In genomic region chr3:20576228-20576627, GRCh38 we compare ENCODE assay signal across 20 cellular contexts.
DNase-seq lines count a peak whose midpoint lies in the region; ATAC-seq and TF ChIP-seq lines count a peak whose summit lies in the region.
"Had no signal": no experiment of that assay in that cellular context is flagged by ENCODE, and none has a peak within 500 bp of the region (broad histone marks: within the 10 kb centered on the region; RNA-seq: fewer than 3 reads in every experiment).

No MANE protein-coding gene starts in this region.

- no peaks in the 10 kb centered on the region for H3K27me3 ChIP-seq in IMR-90 (ENCODE audit: control insufficient read depth, insufficient read depth, low read length)
- no peaks in the 10 kb centered on the region for H3K27me3 ChIP-seq in hepatocyte
- H3K27me3 ChIP-seq in lower lobe of right lung (ENCODE audit: low read depth): no peaks in the 10 kb centered on the region
- H3K27me3 ChIP-seq in tibial nerve: no peaks in the 10 kb centered on the region
- H3K27me3 ChIP-seq: Peyer's patch had no signal

- intact Hi-C loops in IMR-90 (cut with micrococcal nuclease): no loop called here
- intact Hi-C loops in lower lobe of right lung (cut with DNase I): no loop called here

- no peak overlapping the region for H2AK5ac ChIP-seq in IMR-90 (ENCODE audit: low read depth, low read length)

- TF ChIP-seq POLR2A in IMR-90 (IDR thresholded peaks at IDR 0.05; ENCODE audit: low read depth, low read length): no peak
- no peak for TF ChIP-seq POLR2A in tibial nerve (IDR thresholded peaks at IDR 0.05)

- H4K91ac ChIP-seq in IMR-90 (ENCODE audit: insufficient read depth, low read depth, low read length): no peak overlapping the region

- POLR2A ChIA-PET in IMR-90 (lab: Charles Lee; ENCODE audit: unreplicated experiment): no interaction called here

- H3K4me2 ChIP-seq in IMR-90 (ENCODE audit: low read depth, low read length): no peak overlapping the region
- no peak overlapping the region for H3K4me2 ChIP-seq in hepatocyte
- H3K4me2 ChIP-seq: GM23338 had no signal

- H3K9me3 ChIP-seq in IMR-90 (ENCODE audit: control insufficient read depth, insufficient read depth, low read length) (no peaks in the 10 kb centered on the region), hepatocyte (ENCODE audit: low read depth) (no peaks in the 10 kb centered on the region), lower lobe of right lung (no peaks in the 10 kb centered on the region), tibial nerve (peaks cover 0 to 11% (median 0%) of the 10 kb centered on the region in 4 donors)
- H3K9me3 ChIP-seq: Peyer's patch had no signal

- H3K23ac ChIP-seq in IMR-90 (ENCODE audit: low read depth, low read length): no peak overlapping the region

- H3K4me3 ChIP-seq in IMR-90 (ENCODE audit: insufficient read depth, low read depth, low read length) (no peak overlapping the region), hepatocyte (no peak overlapping the region), lower lobe of right lung (no peak overlapping the region), tibial nerve (no peak overlapping the region)
- H3K4me3 ChIP-seq: GM23338, Peyer's patch had no signal

- no peaks in the 10 kb centered on the region for H3K9me1 ChIP-seq in IMR-90 (ENCODE audit: insufficient read depth, low read length)

- H3K18ac ChIP-seq in IMR-90 (ENCODE audit: low read depth, low read length): no peak overlapping the region

- H3K79me1 ChIP-seq in IMR-90 (ENCODE audit: low read depth in 1 of 2, low read length in 2 of 2): no peaks in the 10 kb centered on the region

- H2BK20ac ChIP-seq in IMR-90 (ENCODE audit: low read depth, low read length): no peak overlapping the region

- no peak overlapping the region for H3K56ac ChIP-seq in IMR-90 (ENCODE audit: extremely low read depth, insufficient read depth, low read length)

- no peak overlapping the region for H2BK120ac ChIP-seq in IMR-90 (ENCODE audit: low read depth, low read length)

- no peak overlapping the region for H3K27ac ChIP-seq in IMR-90 (ENCODE audit: insufficient read depth, low read length)
- H3K27ac ChIP-seq in hepatocyte: peak overlapping the region; percentile 44
- no peak overlapping the region for H3K27ac ChIP-seq in caudate nucleus (ENCODE audit: low read depth, low read length)
- no peak overlapping the region for H3K27ac ChIP-seq in lower lobe of right lung
- no peak overlapping the region for H3K27ac ChIP-seq in tibial nerve
- H3K27ac ChIP-seq: Peyer's patch had no signal

- no peak overlapping the region for H2BK15ac ChIP-seq in IMR-90 (ENCODE audit: low read depth, low read length)

- H2BK5ac ChIP-seq in IMR-90 (ENCODE audit: low read depth, low read length, poor library complexity, severe bottlenecking): no peak overlapping the region

- H4K20me1 ChIP-seq in IMR-90 (ENCODE audit: insufficient read depth, low read length): no peaks in the 10 kb centered on the region
- H4K20me1 ChIP-seq in hepatocyte (ENCODE audit: insufficient read depth, poor library complexity, severe bottlenecking): no peaks in the 10 kb centered on the region

- no CpG with 5 or more reads among the region's 3 CpGs for WGBS in IMR-90 (ENCODE audit: extremely low coverage in 2 of 2, insufficient read length in 1 of 2), 2 experiments
- 50% methylated on average over 3 of the region's 3 CpGs for WGBS in hepatocyte (ENCODE audit: low lambda C conversion rate, missing lambda C conversion rate)
- WGBS in tibial nerve, 2 donors: 63% methylated on average over 3 of the region's 3 CpGs

- H2AK9ac ChIP-seq in IMR-90 (replicated peaks; ENCODE audit: low read depth, low read length, poor library complexity): no peak overlapping the region

- TF ChIP-seq EP300 in tibial nerve (IDR thresholded peaks at IDR 0.05): no peak

- in situ Hi-C loops in IMR-90 (cut with MboI; ENCODE audit: low sequenced_read_pairs): no loop called here

- no peak overlapping the region for H3K14ac ChIP-seq in IMR-90 (replicated peaks; ENCODE audit: low read depth, low read length)

- dilution Hi-C loops in IMR-90 (cut with HindIII; ENCODE audit: low sequenced_read_pairs, unreplicated experiment): no loop called here

- no peak overlapping the region for H3K9ac ChIP-seq in IMR-90 (ENCODE audit: low read depth, low read length)

- TF ChIP-seq CTCF in IMR-90 (conservative IDR thresholded peaks at IDR 0.05; ENCODE audit: low read depth, low read length) (no peak), hepatocyte (IDR thresholded peaks at IDR 0.05; ENCODE audit: poor library complexity) (no peak), lower lobe of right lung (IDR thresholded peaks at IDR 0.05) (no peak), tibial nerve (IDR thresholded peaks at IDR 0.05) (no peak)

- DNase-seq in EL (peak; percentile 53), IMR-90 (peak; percentile 1), dedifferentiated amniotic fluid mesenchymal stem cell (ENCODE audit: extremely low spot score) (peak; percentile 34), hepatocyte (ENCODE audit: low spot score) (no peak), caudate nucleus (lab: John Stamatoyannopoulos, UW) (no peak), lower lobe of right lung (no peak), tibial nerve (ENCODE audit: low spot score in 2 of 2) (no peak)
- no peak for DNase-seq in stimulated activated naive CD8-positive, alpha-beta T cell treated with anti-CD3 and anti-CD28 coated beads, Interleukin-15, Interleukin-2, amounts not matched to agents 100 U/mL and 50 U/mL, for 24 hours
- DNase-seq: KBM-7; NCI-H1105 treated with DMSO at 0.1 percent for 48 hours; NCI-H1694; NCI-H2081 treated with DMSO at 0.1 percent for 48 hours; NCI-H510A; NCI-H748 treated with DMSO at 0.1 percent for 48 hours; NK-92 treated with Interleukin-12 subunit alpha and Interleukin-12 subunit beta, amount 100 ng/mL, for 24 hours; Peyer's patch; Right ventricle myocardium superior; T-cell had no signal

- H4K5ac ChIP-seq in IMR-90 (ENCODE audit: low read depth, low read length): no peak overlapping the region

- H3K4ac ChIP-seq in IMR-90 (ENCODE audit: low read depth, low read length): no peak overlapping the region

- H3K4me1 ChIP-seq in IMR-90 (ENCODE audit: control insufficient read depth, insufficient read depth, low read length) (peaks cover 3% of the 10 kb centered on the region; the same call in 1 of the 2 replicates), hepatocyte (ENCODE audit: insufficient read depth) (peaks cover 9% of the 10 kb centered on the region), lower lobe of right lung (no peaks in the 10 kb centered on the region), tibial nerve (no peaks in the 10 kb centered on the region)
- H3K4me1 ChIP-seq: Peyer's patch had no signal

- H2AFZ ChIP-seq in IMR-90 (replicated peaks; ENCODE audit: low read length, poor library complexity) (no peak overlapping the region), hepatocyte (no peak overlapping the region)
- H2AFZ ChIP-seq: GM23338 had no signal

- no peaks in the 10 kb centered on the region for H3K9me2 ChIP-seq in hepatocyte (replicated peaks; ENCODE audit: insufficient read depth)

- H4K8ac ChIP-seq in IMR-90 (ENCODE audit: low read depth in 2 of 2, low read length in 2 of 2): no peak overlapping the region

- no peaks in the 10 kb centered on the region for H3K79me2 ChIP-seq in hepatocyte

- H3K36me3 ChIP-seq in IMR-90 (ENCODE audit: control insufficient read depth, insufficient read depth, low read length) (no peaks in the 10 kb centered on the region), hepatocyte (replicated peaks; ENCODE audit: insufficient read depth, low read depth) (no peaks in the 10 kb centered on the region), lower lobe of right lung (no peaks in the 10 kb centered on the region), tibial nerve (no peaks in the 10 kb centered on the region)
- H3K36me3 ChIP-seq: Peyer's patch had no signal

- BruUV-seq in IMR-90 (replicated peaks; lab: Mats Ljungman, UMichigan): no TSS peak

- ATAC-seq in IMR-90 (ENCODE audit: low read depth): no peak
- ATAC-seq in lower lobe of right lung: no peak
- no peak for ATAC-seq in stimulated activated naive CD8-positive, alpha-beta T cell treated with anti-CD3 and anti-CD28 coated beads, Interleukin-15, Interleukin-2, amounts not matched to agents 100 U/mL and 50 U/mL, for 24 hours
- ATAC-seq: GM23338, HCT116, T-cell had no signal

- no peak for TF ChIP-seq RAD21 in IMR-90 (IDR thresholded peaks at IDR 0.05; ENCODE audit: low read length)

- CTCF ChIA-PET in IMR-90 (lab: Yijun Ruan, JAX): no interaction called here

TF ChIP-seq in IMR-90, 13 proteins besides CTCF, POLR2A, EP300 and RAD21:
- TF ChIP-seq MAFK (IDR thresholded peaks at IDR 0.05; ENCODE audit: low read depth, low read length) (no peak), MAZ (IDR thresholded peaks at IDR 0.05; ENCODE audit: borderline replicate concordance, low read depth, low read length) (no peak), MXI1 (IDR thresholded peaks at IDR 0.05; ENCODE audit: borderline replicate concordance, low read depth, low read length) (no peak), USF2 (IDR thresholded peaks at IDR 0.05; ENCODE audit: low read depth, low read length) (no peak), CEBPB (IDR thresholded peaks at IDR 0.05; ENCODE audit: low read depth, low read length) (no peak)

Comparison
In these comparisons a context has a peak if more than half of its experiments do, and no peak if none do; other contexts are left out.
1. DNase-seq: peak in EL (single experiment), IMR-90 (single experiment) and dedifferentiated amniotic fluid mesenchymal stem cell (single experiment); none in hepatocyte (single experiment), caudate nucleus (0 of 61), lower lobe of right lung (single experiment), stimulated activated naive CD8-positive, alpha-beta T cell treated with anti-CD3 and anti-CD28 coated beads, Interleukin-15, Interleukin-2, amounts not matched to agents 100 U/mL and 50 U/mL, for 24 hours (single experiment) and tibial nerve (0 of 2).